In genomic region chr1:30111431-30111830, GRCh38 we compare ENCODE assay signal across 8 cellular contexts.
DNase-seq lines count a peak whose midpoint lies in the region; ATAC-seq and TF ChIP-seq lines count a peak whose summit lies in the region.

No MANE protein-coding gene starts in this region.

- TF ChIP-seq CTCF in AG04450 (IDR thresholded peaks at IDR 0.05; ENCODE audit: low read depth, low read length) (peak; percentile 66), GM10266 (IDR thresholded peaks at IDR 0.05; ENCODE audit: control insufficient read depth, insufficient read depth, low read depth, missing control alignments) (peak; percentile 45), brain microvascular endothelial cell (IDR thresholded peaks at IDR 0.05; ENCODE audit: low read depth, low read length, missing control alignments) (peak; percentile 78), kidney epithelial cell (IDR thresholded peaks at IDR 0.05; ENCODE audit: insufficient read depth, low read length, poor library complexity, severe bottlenecking) (peak; percentile 72), tibial nerve (IDR thresholded peaks at IDR 0.05) (peak in 4 of 5 experiments; percentile 18 to 23 (median 22))

- no peak for TF ChIP-seq EP300 in tibial nerve (IDR thresholded peaks at IDR 0.05)

- no peak overlapping the region for H3K4me3 ChIP-seq in AG04450 (ENCODE audit: low read depth, low read length)
- no peak overlapping the region for H3K4me3 ChIP-seq in brain microvascular endothelial cell (ENCODE audit: low read depth, low read length)
- H3K4me3 ChIP-seq in kidney epithelial cell (ENCODE audit: low read depth, low read length), result no peak overlapping the region
- no peak overlapping the region for H3K4me3 ChIP-seq in tibial nerve

- CTCF ChIA-PET in AG04450 (lab: Charles Lee), result interaction anchor here (0.6 to 3.0 kb wide), 14 partner anchors 8 to 876 kb away, joined by 3 to 27 read pairs (median 4); partner anchors contain the start of gene PTPRU

- no peaks in the 10 kb centered on the region for H3K4me1 ChIP-seq in tibial nerve

- DNase-seq in AG04450 (ENCODE audit: low read depth, low spot score) (no peak), GM10266 (ENCODE audit: extremely low spot score) (no peak), NCI-H524 treated with DMSO at 0.1 percent for 48 hours (lab: John Stamatoyannopoulos, UW) (peak; percentile 23), brain microvascular endothelial cell (peak; percentile 35), kidney epithelial cell (ENCODE audit: low read depth) (peak; percentile 5), tibial nerve (ENCODE audit: low spot score in 2 of 2) (peak in 1 of 2 donors; percentile 27), MV-4-11 (lab: John Stamatoyannopoulos, UW) (no peak)

- in situ Hi-C loops in brain microvascular endothelial cell (cut with HindIII; ENCODE audit: low pct_ligation_motif_present, low sequenced_read_pairs), result no loop called here

- H3K27me3 ChIP-seq in AG04450 (ENCODE audit: control insufficient read depth, insufficient read depth, low read length) (peaks cover 7% of the 10 kb centered on the region), brain microvascular endothelial cell (replicated peaks) (peaks cover 9% of the 10 kb centered on the region), kidney epithelial cell (ENCODE audit: control insufficient read depth, insufficient read depth, low read length) (peaks cover 16% of the 10 kb centered on the region), tibial nerve (peaks cover 0 to 58% of the 10 kb centered on the region in 2 donors)

- H3K9me3 ChIP-seq in AG04450 (ENCODE audit: control insufficient read depth, insufficient read depth, low read length) (no peaks in the 10 kb centered on the region), tibial nerve (no peaks in the 10 kb centered on the region)

- WGBS in tibial nerve, 2 donors, result 1 to 3% methylated on average over 14 of the region's 14 CpGs

- H3K27ac ChIP-seq in AG04450 (ENCODE audit: low read depth, low read length) (no peak overlapping the region), brain microvascular endothelial cell (no peak overlapping the region), tibial nerve (no peak overlapping the region)

- POLR2A ChIA-PET in AG04450 (lab: Yijun Ruan, JAX), result interaction anchor here (0.6 kb wide), 1 partner anchor 275 kb away, joined by 3 read pairs; no protein-coding TSS in a partner anchor

- ATAC-seq in GM21526 (IDR thresholded peaks at IDR 0.05; ENCODE audit: low FRiP score, unreplicated experiment), result no peak

- no peak for TF ChIP-seq POLR2A in tibial nerve (IDR thresholded peaks at IDR 0.05)

- H3K36me3 ChIP-seq in brain microvascular endothelial cell (replicated peaks) (no peaks in the 10 kb centered on the region), kidney epithelial cell (ENCODE audit: control insufficient read depth, insufficient read depth, low read length) (no peaks in the 10 kb centered on the region), tibial nerve (no peaks in the 10 kb centered on the region)

Comparison
In these comparisons a context has a peak if more than half of its experiments do, and no peak if none do; other contexts are left out.
1. DNase-seq: peak in NCI-H524 treated with DMSO at 0.1 percent for 48 hours (single experiment), brain microvascular endothelial cell (single experiment) and kidney epithelial cell (single experiment); none in AG04450 (single experiment), GM10266 (single experiment) and MV-4-11 (single experiment).
2. CTCF ChIP-seq: peak in every context shown above with its lines; median percentile 78 in brain microvascular endothelial cell; 72 in kidney epithelial cell; 66 in AG04450; 45 in GM10266; 22 in tibial nerve.